16 cellular contexts compared by ENCODE assay signal in the genomic region with DNA sequence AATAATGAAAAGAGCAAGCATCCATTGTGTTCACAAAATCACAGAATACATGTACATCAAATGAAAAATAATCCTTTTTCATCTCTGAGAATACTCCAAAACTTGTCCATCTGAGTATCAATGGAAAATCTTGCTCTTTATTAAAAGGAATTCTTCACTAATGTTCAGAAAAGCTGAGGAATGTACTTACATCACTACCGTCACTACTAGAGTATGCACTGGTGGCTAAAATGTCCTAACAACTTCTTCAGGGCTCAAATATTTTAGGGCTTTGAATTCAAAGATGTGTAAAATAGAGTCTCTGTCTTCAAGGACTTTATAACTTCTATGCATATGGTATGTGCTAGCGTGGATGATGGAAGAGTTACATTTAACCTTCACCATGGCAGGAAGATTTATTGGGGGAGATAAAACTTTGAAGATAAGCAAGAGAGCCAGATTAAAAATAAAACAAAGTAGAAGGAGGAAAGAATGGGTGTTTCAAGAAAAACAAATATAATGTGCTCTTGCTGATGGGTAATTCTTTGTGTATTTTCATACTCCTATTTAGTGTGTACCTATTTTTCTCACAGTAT. TPM values are rescaled to one million over a fixed set of nuclear protein-coding genes. Genes with fewer than 3 reads are reported as not detected.
"Had no signal": no experiment of that assay in that cellular context is flagged by ENCODE, and none has a peak within 500 bp of the region (broad histone marks: within the 10 kb centered on the region; RNA-seq: fewer than 3 reads in every experiment).

No MANE protein-coding gene starts in this region.

- H3K27me3 ChIP-seq: breast epithelium, esophagus muscularis mucosa, neutrophil, thyroid gland had no signal

- H3K4me1 ChIP-seq: breast epithelium, thyroid gland had no signal

- ATAC-seq: activated CD8-positive, alpha-beta T cell treated with anti-CD3 and anti-CD28 coated beads, Interleukin-2, amount 10 ng/mL, durations not matched to agents 7 days and 5 days; activated naive CD8-positive, alpha-beta T cell treated with anti-CD3 and anti-CD28 coated beads, Interleukin-2, amount 50 U/mL, for 24 hours; natural killer cell treated with Interleukin-12 subunit alpha and Interleukin-12 subunit beta and Interleukin-15 and Interleukin-18, amount 100 ng/mL, for 72 hours had no signal

- H3K27ac ChIP-seq: breast epithelium, esophagus muscularis mucosa, neutrophil, thyroid gland had no signal

- H3K9me3 ChIP-seq: breast epithelium, esophagus muscularis mucosa, neutrophil, thyroid gland had no signal

- DNase-seq: activated CD4-positive, alpha-beta T cell treated with anti-CD3 and anti-CD28 coated beads, Interleukin-2, amount 10 ng/mL, durations not matched to agents 24 days and 14 days; activated CD8-positive, alpha-beta T cell treated with anti-CD3 and anti-CD28 coated beads, Interleukin-2, amount 10 ng/mL, durations not matched to agents 7 days and 5 days; activated naive CD4-positive, alpha-beta T cell treated with Interleukin-2 at 50 U/mL for 16 hours; activated naive CD8-positive, alpha-beta T cell treated with anti-CD3 and anti-CD28 coated beads, Interleukin-2, amount 50 U/mL, for 24 hours; activated T-cell treated with anti-CD3 and anti-CD28 coated beads, Interleukin-2, amount 50 U/mL, for 24 hours; effector CD8-positive, alpha-beta T cell; mesendoderm; stimulated activated CD4-positive, alpha-beta T cell treated with anti-CD3 and anti-CD28 coated beads, Interleukin-1b, Interleukin-23, amount 100 ng/mL, for 48 hours; stimulated activated CD8-positive, alpha-beta memory T cell treated with anti-CD3 and anti-CD28 coated beads, Interleukin-4, amount 100 ng/mL, for 48 hours; stimulated activated naive CD4-positive, alpha-beta T cell treated with Interleukin-2 at 50 U/mL for 16 hours; T1000; thyroid gland had no signal

- H3K4me3 ChIP-seq: breast epithelium, esophagus muscularis mucosa, thyroid gland had no signal

- H3K36me3 ChIP-seq: breast epithelium, esophagus muscularis mucosa, neutrophil, thyroid gland had no signal

RNA-seq across cellular contexts. Expression of a gene that starts 55.1 kb away (rescaled TPM):
- total RNA-seq: activated CD8-positive, alpha-beta T cell treated with anti-CD3 and anti-CD28 coated beads, Interleukin-2, amount 10 ng/mL, durations not matched to agents 7 days and 5 days had no signal
